In the genomic region with DNA sequence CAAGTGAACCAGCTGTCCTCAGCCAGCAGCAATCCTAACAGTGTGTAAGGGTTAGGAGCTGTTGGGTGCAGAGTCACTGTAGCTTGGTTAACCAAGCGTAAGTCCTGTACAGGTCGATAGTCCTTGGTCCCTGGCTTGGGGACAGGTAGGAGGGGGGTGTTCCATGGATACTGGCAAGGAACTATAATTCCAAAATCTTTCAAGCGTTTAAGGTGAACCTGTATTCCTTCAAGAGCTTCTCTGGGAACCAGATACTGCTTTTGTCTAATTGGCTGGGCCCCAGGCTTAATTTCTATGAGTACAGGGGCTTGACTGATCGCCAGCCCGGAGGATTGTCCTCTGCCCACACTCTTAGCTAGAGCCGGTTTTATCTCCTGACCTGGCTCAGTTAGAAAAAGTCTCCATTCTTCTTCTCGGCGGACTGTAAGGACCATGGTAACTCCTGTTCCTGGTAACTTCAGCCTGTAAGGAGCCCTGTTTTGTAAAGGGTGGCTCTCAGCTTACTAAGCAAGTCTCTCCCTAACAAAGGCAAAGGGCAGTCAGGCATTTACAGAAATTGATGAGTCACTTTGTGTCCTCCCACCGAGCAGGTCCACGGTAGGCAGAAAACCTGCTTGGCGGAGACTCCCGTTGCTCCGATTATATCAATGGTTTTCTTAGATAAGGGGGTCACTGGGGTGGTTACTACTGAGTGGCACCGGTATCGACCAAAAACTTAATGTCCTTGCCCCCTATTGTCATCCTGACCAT, we compare ENCODE assay signal across 1 cellular context.
TF ChIP-seq lines count a peak whose summit lies in the region.

No MANE protein-coding gene starts in this region.

TF ChIP-seq in H1, 55 proteins besides CTCF, POLR2A, EP300 and RAD21:
- TF ChIP-seq SIX5 (IDR thresholded peaks at IDR 0.05; ENCODE audit: low read depth, low read length): no peak
- TF ChIP-seq BACH1 (IDR thresholded peaks at IDR 0.05; ENCODE audit: low read length): peak; percentile 49
TF ChIP-seq in H1: peak in this region for 1.
